8 cellular contexts compared by ENCODE assay signal in the genomic region with DNA sequence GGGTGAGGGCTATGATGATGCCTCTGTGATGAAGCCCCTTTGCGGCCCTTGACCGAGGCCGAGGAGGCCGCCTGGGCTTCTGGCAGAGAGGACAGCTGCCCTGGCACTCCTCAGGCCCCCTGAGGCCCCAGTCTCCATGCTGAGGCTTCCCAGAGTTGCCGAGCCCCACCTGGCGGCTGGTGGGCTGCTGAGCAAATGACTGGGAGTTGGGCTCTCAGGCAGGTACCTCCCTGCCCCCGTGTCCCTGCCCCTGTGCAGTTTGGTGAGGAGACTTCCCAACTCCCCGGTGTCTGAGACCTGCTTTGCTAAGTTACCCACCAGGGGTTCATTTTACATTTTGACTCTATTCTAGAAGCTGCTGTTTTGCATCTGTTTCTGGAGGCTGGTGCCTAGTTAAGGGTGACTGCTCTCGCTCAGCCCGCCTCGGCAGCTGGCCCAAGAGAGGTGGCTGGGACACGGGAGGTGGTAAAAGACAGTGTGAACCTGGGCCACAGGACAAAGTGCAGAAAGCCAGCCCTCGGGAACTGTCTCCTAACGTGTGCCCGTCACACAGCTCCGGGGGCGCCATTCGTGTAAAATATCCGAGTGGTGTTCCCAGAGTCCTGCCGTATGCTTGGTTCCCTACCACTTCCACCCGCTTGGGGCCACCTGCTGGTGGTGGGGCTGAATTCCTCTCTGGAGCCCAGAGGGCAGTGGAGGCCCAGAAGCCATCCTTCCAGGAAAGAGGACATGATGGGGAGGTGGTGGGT.
DNase-seq lines count a peak whose midpoint lies in the region; ATAC-seq, FAIRE-seq and TF ChIP-seq lines count a peak whose summit lies in the region.

No MANE protein-coding gene starts in this region.

- in situ Hi-C loops in HepG2 (cut with HindIII; ENCODE audit: extremely low pct_ligation_motif_present, low pct_unique_long_range_greater_than_20kb), result loop anchor here (5.0 kb wide), 1 partner anchor 89 kb away; no protein-coding TSS in a partner anchor

- H3K4me3 Mint-ChIP-seq in Caco-2 (ENCODE audit: unreplicated experiment), result no peak overlapping the region

- H4K20me1 ChIP-seq in HepG2 (ENCODE audit: insufficient read depth, low read length), result no peaks in the 10 kb centered on the region

- peak in 1 of 2 experiments; percentile 66 for DNase-seq in Caco-2
- DNase-seq in WERI-Rb-1, result peak; percentile 47
- DNase-seq in HepG2 (ENCODE audit: low spot score), result peak; percentile 24
- no peak for DNase-seq in ovary
- no peak for DNase-seq in UCSD-AML1 (lab: John Stamatoyannopoulos, UW; ENCODE audit: unreplicated experiment)

- no peak overlapping the region for H3K4me2 ChIP-seq in HepG2 (ENCODE audit: low read depth, low read length)

- no peak overlapping the region for H2AFZ ChIP-seq in HepG2 (ENCODE audit: low read length)

- no peaks in the 10 kb centered on the region for H3K9me3 Mint-ChIP-seq in Caco-2 (ENCODE audit: unreplicated experiment)

- no peaks in the 10 kb centered on the region for H3K27me3 Mint-ChIP-seq in Caco-2 (ENCODE audit: insufficient read depth, unreplicated experiment)

- no peaks in the 10 kb centered on the region for H3K79me2 ChIP-seq in HepG2 (ENCODE audit: insufficient read depth, low read length)

- TF ChIP-seq CTCF in Caco-2 (IDR thresholded peaks at IDR 0.05; ENCODE audit: insufficient read depth in 1 of 2, low read depth in 1 of 2, low read length in 1 of 2, severe bottlenecking in 1 of 2, unreplicated experiment in 1 of 2), result peak; percentile 32 to 59
- peak; percentile 33; the same call in 1 of the 2 replicates for TF ChIP-seq CTCF in HEK293 (tag by site-specific recombination; IDR thresholded peaks at IDR 0.05)
- TF ChIP-seq CTCF in WERI-Rb-1 (IDR thresholded peaks at IDR 0.05; ENCODE audit: low read depth, low read length), result peak; percentile 57
- TF ChIP-seq CTCF in HepG2 (CRISPR knock-in tag; IDR thresholded peaks at IDR 0.05), result peak; percentile 54
- no peak for TF ChIP-seq CTCF in ovary (IDR thresholded peaks at IDR 0.05)

- POLR2A ChIA-PET in Caco-2 (lab: Charles Lee), result no interaction called here
- POLR2A ChIA-PET in HEK293 (lab: Yijun Ruan, JAX), result no interaction called here
- POLR2A ChIA-PET in HepG2 (lab: Yijun Ruan, JAX), result no interaction called here

- no peaks in the 10 kb centered on the region for H3K27me3 ChIP-seq in Caco-2 (replicated peaks; ENCODE audit: control insufficient read depth, insufficient read depth, low read length)
- no peaks in the 10 kb centered on the region for H3K27me3 ChIP-seq in WERI-Rb-1 (ENCODE audit: insufficient read depth, low read depth, severe bottlenecking)
- no peaks in the 10 kb centered on the region for H3K27me3 ChIP-seq in HepG2 (ENCODE audit: control insufficient read depth in 1 of 2, insufficient read depth in 2 of 2, low read length in 2 of 2)
- no peaks in the 10 kb centered on the region for H3K27me3 ChIP-seq in ovary

- ATAC-seq in HepG2 (peak; percentile 58), GM21786 (IDR thresholded peaks at IDR 0.05; ENCODE audit: unreplicated experiment) (no peak), HG02763 (IDR thresholded peaks at IDR 0.05; ENCODE audit: unreplicated experiment) (no peak)

- TF ChIP-seq EP300 in HepG2 (IDR thresholded peaks at IDR 0.05; ENCODE audit: low read depth in 2 of 2, low read length in 2 of 2) (no peak), HepG2 (CRISPR knock-in tag; IDR thresholded peaks at IDR 0.05; ENCODE audit: borderline replicate concordance) (no peak), ovary (IDR thresholded peaks at IDR 0.05) (no peak)

- TF ChIP-seq POLR2A in HepG2 (IDR thresholded peaks at IDR 0.05; ENCODE audit: insufficient read depth in 1 of 2, low read depth in 2 of 2, low read length in 2 of 2) (no peak), ovary (IDR thresholded peaks at IDR 0.05) (no peak)

- H3K4me1 Mint-ChIP-seq in Caco-2 (ENCODE audit: low read depth, unreplicated experiment), result no peaks in the 10 kb centered on the region

- H3K9me3 ChIP-seq in Caco-2 (no peaks in the 10 kb centered on the region), HEK293 (ENCODE audit: control insufficient read depth, insufficient read depth, low read depth, low read length) (no peaks in the 10 kb centered on the region), WERI-Rb-1 (ENCODE audit: severe bottlenecking) (no peaks in the 10 kb centered on the region), HepG2 (ENCODE audit: low read length) (no peaks in the 10 kb centered on the region), ovary (no peaks in the 10 kb centered on the region)

- intact Hi-C loops in Caco-2 (cut with micrococcal nuclease; ENCODE audit: unreplicated experiment), result loop anchor here (1.0 to 10.0 kb wide), 3 partner anchors 59 to 137 kb away; no protein-coding TSS in a partner anchor
- intact Hi-C loops in HepG2 (cut with micrococcal nuclease; ENCODE audit: unreplicated experiment), result loop anchor here (2.0 kb wide), 2 partner anchors 89 to 135 kb away; partner anchors contain the start of gene RAB11FIP4
- intact Hi-C loops in ovary (cut with DNase I), result loop anchor here (2.0 to 10.0 kb wide), 3 partner anchors 89 to 91 kb away; no protein-coding TSS in a partner anchor

- no peaks in the 10 kb centered on the region for H3K4me1 ChIP-seq in Caco-2
- H3K4me1 ChIP-seq in HEK293 (ENCODE audit: control insufficient read depth, insufficient read depth, low read length), result no peaks in the 10 kb centered on the region; the same call in 1 of the 2 replicates
- H3K4me1 ChIP-seq in HepG2 (ENCODE audit: insufficient read depth, low read length), result peaks cover 11% of the 10 kb centered on the region
- H3K4me1 ChIP-seq in ovary (ENCODE audit: insufficient read depth), result peaks cover 6% of the 10 kb centered on the region

- no peak for TF ChIP-seq RAD21 in HepG2 (CRISPR knock-in tag; IDR thresholded peaks at IDR 0.05)

- no peak overlapping the region for H3K27ac Mint-ChIP-seq in Caco-2 (ENCODE audit: unreplicated experiment)

- BruUV-seq in Caco-2 (replicated peaks; lab: Mats Ljungman, UMichigan), result no TSS peak
- BruUV-seq in HepG2 (replicated peaks; lab: Mats Ljungman, UMichigan), result no TSS peak

- no peak overlapping the region for H3K9ac ChIP-seq in HepG2 (ENCODE audit: insufficient read depth, low read depth, low read length)

- H3K27ac ChIP-seq in HEK293 (ENCODE audit: extremely low read depth, low read depth, low read length) (no peak overlapping the region), WERI-Rb-1 (no peak overlapping the region), HepG2 (ENCODE audit: extremely low read length, insufficient read depth, low read length) (no peak overlapping the region), ovary (no peak overlapping the region)

- H3K36me3 ChIP-seq in Caco-2 (ENCODE audit: control insufficient read depth, insufficient read depth, low read length), result peaks cover 25% of the 10 kb centered on the region
- H3K36me3 ChIP-seq in HEK293 (ENCODE audit: control insufficient read depth in 2 of 2, insufficient read depth in 1 of 2, low read length in 2 of 2), result peaks cover 0 to 34% of the 10 kb centered on the region in 2 experiments; a peak in 1 of 3 replicates
- H3K36me3 ChIP-seq in WERI-Rb-1, result peaks cover 49% of the 10 kb centered on the region
- H3K36me3 ChIP-seq in HepG2 (replicated peaks in 1 of 2; ENCODE audit: control insufficient read depth in 1 of 2, insufficient read depth in 2 of 2, low read length in 2 of 2), result peaks cover 46 to 75% of the 10 kb centered on the region in 2 experiments
- H3K36me3 ChIP-seq in ovary, result no peaks in the 10 kb centered on the region

- H3K4me3 ChIP-seq in Caco-2 (ENCODE audit: low read depth, low read length) (no peak overlapping the region), HEK293 (ENCODE audit: low read depth, low read length) (no peak overlapping the region), WERI-Rb-1 (ENCODE audit: low read depth, low read length) (no peak overlapping the region), HepG2 (replicated peaks in 1 of 3; ENCODE audit: insufficient read depth in 1 of 3, low read depth in 2 of 3, low read length in 3 of 3) (no peak overlapping the region), ovary (no peak overlapping the region)

- peaks cover 67% of the 10 kb centered on the region for H3K36me3 Mint-ChIP-seq in Caco-2 (ENCODE audit: insufficient read depth, unreplicated experiment)

- no peak for FAIRE-seq in HepG2 (lab: Jason Lieb, UNC)

- 93% methylated on average over 8 of the region's 21 CpGs for WGBS in HepG2 (ENCODE audit: low lambda C conversion rate)
- WGBS in ovary, 3 donors, result 80 to 86% (median 81%) methylated on average over 21 of the region's 21 CpGs

- CTCF ChIA-PET in Caco-2 (lab: Charles Lee) (interaction anchor here (2.0 to 2.5 kb wide), 2 partner anchors 87 to 89 kb away, joined by 9 to 11 read pairs; no protein-coding TSS in a partner anchor), HEK293 (lab: Yijun Ruan, JAX) (interaction anchor here (0.5 to 9.5 kb wide), 19 partner anchors 9 to 1240 kb away, joined by 3 to 111 read pairs (median 4); no protein-coding TSS in a partner anchor), HepG2 (lab: Yijun Ruan, JAX; ENCODE audit: low intra/inter-chr PET ratio, low total read pairs) (interaction anchor here (0.7 to 2.9 kb wide), 8 partner anchors 10 to 317 kb away, joined by 3 to 63 read pairs (median 7); no protein-coding TSS in a partner anchor)

TF ChIP-seq in HEK293, 187 proteins besides CTCF, POLR2A, EP300 and RAD21 (continues in another document):
- no peak for TF ChIP-seq ZNF585B (tag by site-specific recombination; IDR thresholded peaks at IDR 0.05)
- no peak for TF ChIP-seq HOXD13 (CRISPR knock-in tag; IDR thresholded peaks at IDR 0.05; ENCODE audit: borderline replicate concordance)

TF ChIP-seq in HepG2, 621 proteins besides CTCF, POLR2A, EP300 and RAD21 (continues in another document):
- TF ChIP-seq TCF7L2 (IDR thresholded peaks at IDR 0.05; ENCODE audit: low read depth, low read length) (no peak), ZBTB33 (CRISPR knock-in tag; IDR thresholded peaks at IDR 0.05) (peak; percentile 77), SMC3 (IDR thresholded peaks at IDR 0.05; ENCODE audit: low read length) (peak; percentile 28; the same call in 1 of the 2 replicates)

Comparison
In these comparisons a context has a peak if more than half of its experiments do, and no peak if none do; other contexts are left out.
1. DNase-seq: peak in WERI-Rb-1 (single experiment) and HepG2 (single experiment); none in ovary (0 of 5) and UCSD-AML1 (single experiment).
2. CTCF ChIP-seq: peak in Caco-2 (2 of 2), HEK293 (single experiment), WERI-Rb-1 (single experiment) and HepG2 (single experiment); none in ovary (0 of 3).